ENCODE assay signal across 13 cellular contexts in genomic region chr11:114275295-114275694, GRCh38. TPM values are rescaled to one million over a fixed set of nuclear protein-coding genes. Genes with fewer than 3 reads are reported as not detected.
A peak's percentile ranks its signal among the peaks of the same experiment; 100 is the strongest.
DNase-seq lines count a peak whose midpoint lies in the region; ATAC-seq, FAIRE-seq and TF ChIP-seq lines count a peak whose summit lies in the region.
"Had no signal": no experiment of that assay in that cellular context is flagged by ENCODE, and none has a peak within 500 bp of the region (broad histone marks: within the 10 kb centered on the region; RNA-seq: fewer than 3 reads in every experiment).

No MANE protein-coding gene starts in this region.

- TF ChIP-seq POLR2A in heart left ventricle (IDR thresholded peaks at IDR 0.05) (no peak), vagina (IDR thresholded peaks at IDR 0.05) (no peak), HepG2 (IDR thresholded peaks at IDR 0.05; ENCODE audit: insufficient read depth in 1 of 2, low read depth in 2 of 2, low read length in 2 of 2) (no peak)

- peak; percentile 71 for DNase-seq in coronary artery (ENCODE audit: low spot score)
- DNase-seq in heart left ventricle = peak in 3 of 5 donors; percentile 41 to 77 (median 63)
- peak; percentile 22 for DNase-seq in midbrain (lab: John Stamatoyannopoulos, UW)
- peak; percentile 40 to 77 for DNase-seq in vagina (ENCODE audit: extremely low spot score in 2 of 2)
- DNase-seq in HepG2 (ENCODE audit: low spot score) = no peak
- DNase-seq in mesenchymal stem cell = no peak
- DNase-seq: MG63, NCI-H1092 treated with DMSO at 0.1 percent for 48 hours, NCI-H1694, NCI-H774, PC-9 had no signal

- BruUV-seq in HepG2 (replicated peaks; lab: Mats Ljungman, UMichigan) = no TSS peak

- H3K79me1 ChIP-seq in mesenchymal stem cell (replicated peaks; ENCODE audit: low read length, poor library complexity, severe bottlenecking) = no peaks in the 10 kb centered on the region

- H3K4ac ChIP-seq in mesenchymal stem cell (ENCODE audit: low read depth in 1 of 2, low read length in 2 of 2) = no peak overlapping the region

- H2BK5ac ChIP-seq in mesenchymal stem cell (ENCODE audit: low read depth, low read length, poor library complexity, severe bottlenecking) = no peak overlapping the region

- no peaks in the 10 kb centered on the region for H4K20me1 ChIP-seq in HepG2 (ENCODE audit: insufficient read depth, low read length)

- H2AFZ ChIP-seq in HepG2 (ENCODE audit: low read length) = no peak overlapping the region
- H2AFZ ChIP-seq in mesenchymal stem cell (ENCODE audit: low read depth, low read length) = no peak overlapping the region
- H2AFZ ChIP-seq: PC-9 had no signal

- H3K14ac ChIP-seq in mesenchymal stem cell (ENCODE audit: low read length in 2 of 2) = no peak overlapping the region

- TF ChIP-seq RAD21 in HepG2 (CRISPR knock-in tag; IDR thresholded peaks at IDR 0.05) = no peak

- WGBS in heart left ventricle, 4 donors = 58 to 73% (median 63%) methylated on average over 4 of the region's 4 CpGs
- WGBS in HepG2 (ENCODE audit: low lambda C conversion rate) = 0% methylated on average over 4 of the region's 4 CpGs
- WGBS in mesenchymal stem cell = 94% methylated on average over 4 of the region's 4 CpGs

- intact Hi-C loops in heart left ventricle (cut with DNase I) = loop anchor here in 1 of 10 donors (5.0 kb wide), 1 partner anchor 487 kb away; no protein-coding TSS in a partner anchor
- intact Hi-C loops in vagina (cut with DNase I) = loop anchor here (10.0 kb wide), 1 partner anchor 490 kb away; no protein-coding TSS in a partner anchor
- intact Hi-C loops in HepG2 (cut with micrococcal nuclease; ENCODE audit: unreplicated experiment) = no loop called here

- ATAC-seq in heart left ventricle (peak; percentile 76 to 89 (median 79)), GM19455 (IDR thresholded peaks at IDR 0.05; ENCODE audit: unreplicated experiment) (no peak), HepG2 (no peak)

- CTCF ChIA-PET in HepG2 (lab: Yijun Ruan, JAX; ENCODE audit: low intra/inter-chr PET ratio, low total read pairs) = no interaction called here

- H2BK15ac ChIP-seq in mesenchymal stem cell (ENCODE audit: low read depth, poor library complexity, severe bottlenecking) = no peak overlapping the region

- no peaks in the 10 kb centered on the region for H3K79me2 ChIP-seq in HepG2 (ENCODE audit: insufficient read depth, low read length)

- in situ Hi-C loops in HepG2 (cut with HindIII; ENCODE audit: extremely low pct_ligation_motif_present, low pct_unique_long_range_greater_than_20kb) = no loop called here

- H2BK12ac ChIP-seq in mesenchymal stem cell (ENCODE audit: low read length in 2 of 2) = no peak overlapping the region

- peaks cover 0 to 3% (median 0%) of the 10 kb centered on the region in 12 donors for H3K9me3 ChIP-seq in heart left ventricle
- no peaks in the 10 kb centered on the region for H3K9me3 ChIP-seq in vagina
- H3K9me3 ChIP-seq in HepG2 (ENCODE audit: low read length) = no peaks in the 10 kb centered on the region
- peaks cover 3% of the 10 kb centered on the region for H3K9me3 ChIP-seq in mesenchymal stem cell (ENCODE audit: control insufficient read depth, low read length)
- H3K9me3 ChIP-seq: MG63 had no signal

- TF ChIP-seq EP300 in HepG2 (IDR thresholded peaks at IDR 0.05; ENCODE audit: low read depth in 2 of 2, low read length in 2 of 2) (no peak), HepG2 (CRISPR knock-in tag; IDR thresholded peaks at IDR 0.05; ENCODE audit: borderline replicate concordance) (no peak)

- no peak for FAIRE-seq in HepG2 (lab: Jason Lieb, UNC)
- FAIRE-seq: H54 had no signal

- H3K9ac ChIP-seq in HepG2 (ENCODE audit: insufficient read depth, low read depth, low read length) = no peak overlapping the region
- H3K9ac ChIP-seq in mesenchymal stem cell (ENCODE audit: low read length) = no peak overlapping the region

- no peak overlapping the region for H2AK5ac ChIP-seq in mesenchymal stem cell (ENCODE audit: low read length, severe bottlenecking)

- POLR2A ChIA-PET in HepG2 (lab: Yijun Ruan, JAX) = no interaction called here

- no peak overlapping the region for H3K23ac ChIP-seq in mesenchymal stem cell (ENCODE audit: low read length in 2 of 2)

- H3K18ac ChIP-seq in mesenchymal stem cell (ENCODE audit: low read depth in 1 of 2, low read length in 2 of 2) = no peak overlapping the region

- TF ChIP-seq CTCF in coronary artery (IDR thresholded peaks at IDR 0.05) = no peak
- TF ChIP-seq CTCF in heart left ventricle (IDR thresholded peaks at IDR 0.05) = no peak
- no peak for TF ChIP-seq CTCF in vagina (IDR thresholded peaks at IDR 0.05)
- TF ChIP-seq CTCF in HepG2 (CRISPR knock-in tag; IDR thresholded peaks at IDR 0.05) = no peak

- no peak overlapping the region for H3K4me2 ChIP-seq in HepG2 (ENCODE audit: low read depth, low read length)
- no peak overlapping the region for H3K4me2 ChIP-seq in mesenchymal stem cell (ENCODE audit: low read length, poor library complexity, severe bottlenecking)
- H3K4me2 ChIP-seq: PC-9 had no signal

- H3K27me3 ChIP-seq in heart left ventricle = no peaks in the 10 kb centered on the region
- H3K27me3 ChIP-seq in vagina = no peaks in the 10 kb centered on the region
- H3K27me3 ChIP-seq in HepG2 (ENCODE audit: control insufficient read depth in 1 of 2, insufficient read depth in 2 of 2, low read length in 2 of 2) = peaks cover 5 to 29% of the 10 kb centered on the region in 2 experiments; a peak in 4 of 5 replicates
- H3K27me3 ChIP-seq in mesenchymal stem cell (ENCODE audit: control insufficient read depth in 1 of 2, insufficient read depth in 1 of 2, low read length in 2 of 2) = peaks cover 47 to 59% of the 10 kb centered on the region in 2 experiments

- peak overlapping the region in 1 of 2 donors; percentile 54 for H3K27ac ChIP-seq in coronary artery
- H3K27ac ChIP-seq in heart left ventricle = peak overlapping the region in 5 of 12 donors; percentile 14 to 68 (median 41)
- no peak overlapping the region for H3K27ac ChIP-seq in vagina
- H3K27ac ChIP-seq in HepG2 (ENCODE audit: extremely low read length, insufficient read depth, low read length) = no peak overlapping the region
- no peak overlapping the region for H3K27ac ChIP-seq in mesenchymal stem cell (ENCODE audit: low read length, poor library complexity, severe bottlenecking)
- H3K27ac ChIP-seq: PC-9 had no signal

- no peak overlapping the region for H4K8ac ChIP-seq in mesenchymal stem cell (ENCODE audit: low read length)

- no peak overlapping the region for H4K91ac ChIP-seq in mesenchymal stem cell (ENCODE audit: low read length)

- H2BK120ac ChIP-seq in mesenchymal stem cell (ENCODE audit: low read depth, low read length) = no peak overlapping the region

- H3K4me1 ChIP-seq in heart left ventricle (peaks cover 0 to 5% (median 1%) of the 10 kb centered on the region in 12 donors), vagina (peaks cover 10% of the 10 kb centered on the region), HepG2 (ENCODE audit: insufficient read depth, low read length) (no peaks in the 10 kb centered on the region), mesenchymal stem cell (ENCODE audit: control insufficient read depth, insufficient read depth, low read depth, low read length) (peaks cover 2% of the 10 kb centered on the region)

- H3K4me3 ChIP-seq in coronary artery = no peak overlapping the region
- H3K4me3 ChIP-seq in heart left ventricle = no peak overlapping the region
- no peak overlapping the region for H3K4me3 ChIP-seq in vagina
- no peak overlapping the region for H3K4me3 ChIP-seq in HepG2 (replicated peaks in 1 of 3; ENCODE audit: insufficient read depth in 1 of 3, low read depth in 2 of 3, low read length in 3 of 3)
- no peak overlapping the region for H3K4me3 ChIP-seq in mesenchymal stem cell (ENCODE audit: insufficient read depth in 1 of 2, low read depth in 1 of 2, low read length in 2 of 2)
- H3K4me3 ChIP-seq: MG63, PC-9 had no signal

- H3K36me3 ChIP-seq in heart left ventricle = no peaks in the 10 kb centered on the region
- H3K36me3 ChIP-seq in vagina = no peaks in the 10 kb centered on the region
- H3K36me3 ChIP-seq in HepG2 (replicated peaks in 1 of 2; ENCODE audit: control insufficient read depth in 1 of 2, insufficient read depth in 2 of 2, low read length in 2 of 2) = no peaks in the 10 kb centered on the region
- H3K36me3 ChIP-seq in mesenchymal stem cell (ENCODE audit: control insufficient read depth in 1 of 2, insufficient read depth in 2 of 2, low read depth in 1 of 2, low read length in 2 of 2) = no peaks in the 10 kb centered on the region
- H3K36me3 ChIP-seq: MG63 had no signal

TF ChIP-seq in HepG2, 621 proteins besides CTCF, POLR2A, EP300 and RAD21 (continues in another document):
- no peak for TF ChIP-seq SMAD9 (CRISPR knock-in tag; IDR thresholded peaks at IDR 0.05)
- no peak for TF ChIP-seq NCOA5 (CRISPR knock-in tag; IDR thresholded peaks at IDR 0.05)
- no peak for TF ChIP-seq ZBTB1 (CRISPR knock-in tag; IDR thresholded peaks at IDR 0.05; ENCODE audit: borderline replicate concordance)
- TF ChIP-seq ZMYM3 (CRISPR knock-in tag; IDR thresholded peaks at IDR 0.05) = no peak

RNA-seq across cellular contexts. Expression of gene NNMT, which starts 20.9 kb away (rescaled TPM):
- total RNA-seq in heart left ventricle = 100 to 1,000 TPM in 1 of 9 donors, 10 to 100 TPM in 8; 12.4 to 146 (median 27.4) TPM
- 10 to 100 TPM; 27.9 to 76.3 TPM for polyA plus RNA-seq in heart left ventricle
- 898 TPM for total RNA-seq in vagina
- not detected in 2 replicates for total RNA-seq in HepG2 (2016; rRNA removed; fragmentation: Illumina TruSeq; extraction: Trizol)
- total RNA-seq in HepG2 (2016; cell fraction: cytosol; rRNA removed; fragmentation: Illumina TruSeq; extraction: Trizol; ENCODE audit: low read depth) = not detected in 2 replicates
- not detected in 2 replicates for total RNA-seq in HepG2 (2016; cell fraction: insoluble cytoplasmic fraction; rRNA removed; fragmentation: Illumina TruSeq; extraction: Trizol)
- not detected in 2 replicates for total RNA-seq in HepG2 (2016; cell fraction: membrane; rRNA removed; fragmentation: Illumina TruSeq; extraction: Trizol)
- not detected in 2 replicates for total RNA-seq in HepG2 (2016; cell fraction: nucleus; rRNA removed; fragmentation: Illumina TruSeq; extraction: Trizol)
- 0.13 TPM in 1 of 2 replicates, not detected in the other for polyA plus RNA-seq in HepG2 (2011; rRNA removed)
- polyA plus RNA-seq in HepG2 (2011; cell fraction: cytosol; rRNA removed) = 0.21 TPM in 1 of 2 replicates, not detected in the other
- not detected in 2 replicates for polyA plus RNA-seq in HepG2 (2011; cell fraction: nucleus; rRNA removed)
- polyA plus RNA-seq in HepG2 (2012) = not detected in 2 replicates
- polyA plus RNA-seq in HepG2 (2016; cell fraction: cytosol; fragmentation: Illumina TruSeq; extraction: Trizol; ENCODE audit: low read depth) = not detected in 2 replicates
- not detected in 2 replicates for polyA plus RNA-seq in HepG2 (2016; cell fraction: insoluble cytoplasmic fraction; fragmentation: Illumina TruSeq; extraction: Trizol; ENCODE audit: low read depth)
- polyA plus RNA-seq in HepG2 (2016; cell fraction: membrane; fragmentation: Illumina TruSeq; extraction: Trizol; ENCODE audit: low read depth) = not detected in 2 replicates
- not detected in 2 replicates for polyA plus RNA-seq in HepG2 (2016; cell fraction: nucleus; fragmentation: Illumina TruSeq; extraction: Trizol; ENCODE audit: insufficient read depth, low read depth)
- 129 TPM in 1 of 2 replicates, not detected in the other for polyA minus RNA-seq in HepG2 (2011; rRNA and poly(A)+ RNA removed; ENCODE audit: low replicate concordance)
- 1.6 and 1.8 TPM in 2 replicates for polyA minus RNA-seq in HepG2 (2011; cell fraction: cytosol; rRNA and poly(A)+ RNA removed)
- polyA minus RNA-seq in HepG2 (2011; cell fraction: nucleus; rRNA and poly(A)+ RNA removed) = 1.4 and 1.5 TPM in 2 replicates
- polyA plus RNA-seq in mesenchymal stem cell (2013, experiment 1 of 2) = 700 TPM
- 645 TPM for polyA plus RNA-seq in mesenchymal stem cell (2013, experiment 2 of 2)
- total RNA-seq: PC-9 had no signal

Comparison
In these comparisons a context has a peak if more than half of its experiments do, and no peak if none do; other contexts are left out.
1. DNase-seq: peak in coronary artery (single experiment), heart left ventricle (3 of 5), midbrain (single experiment) and vagina (2 of 2); none in HepG2 (single experiment) and mesenchymal stem cell (single experiment).
2. ATAC-seq: peak in heart left ventricle (4 of 4); none in GM19455 (single experiment) and HepG2 (single experiment).
3. RNA of gene NNMT, which starts 20.9 kb away (total RNA-seq): 898 TPM in vagina (single experiment) and 12.4 to 146 TPM in heart left ventricle; not detected in HepG2; every median in the first group is over 10 times any median in the second.